13 cellular contexts compared by ENCODE assay signal in the genomic region with DNA sequence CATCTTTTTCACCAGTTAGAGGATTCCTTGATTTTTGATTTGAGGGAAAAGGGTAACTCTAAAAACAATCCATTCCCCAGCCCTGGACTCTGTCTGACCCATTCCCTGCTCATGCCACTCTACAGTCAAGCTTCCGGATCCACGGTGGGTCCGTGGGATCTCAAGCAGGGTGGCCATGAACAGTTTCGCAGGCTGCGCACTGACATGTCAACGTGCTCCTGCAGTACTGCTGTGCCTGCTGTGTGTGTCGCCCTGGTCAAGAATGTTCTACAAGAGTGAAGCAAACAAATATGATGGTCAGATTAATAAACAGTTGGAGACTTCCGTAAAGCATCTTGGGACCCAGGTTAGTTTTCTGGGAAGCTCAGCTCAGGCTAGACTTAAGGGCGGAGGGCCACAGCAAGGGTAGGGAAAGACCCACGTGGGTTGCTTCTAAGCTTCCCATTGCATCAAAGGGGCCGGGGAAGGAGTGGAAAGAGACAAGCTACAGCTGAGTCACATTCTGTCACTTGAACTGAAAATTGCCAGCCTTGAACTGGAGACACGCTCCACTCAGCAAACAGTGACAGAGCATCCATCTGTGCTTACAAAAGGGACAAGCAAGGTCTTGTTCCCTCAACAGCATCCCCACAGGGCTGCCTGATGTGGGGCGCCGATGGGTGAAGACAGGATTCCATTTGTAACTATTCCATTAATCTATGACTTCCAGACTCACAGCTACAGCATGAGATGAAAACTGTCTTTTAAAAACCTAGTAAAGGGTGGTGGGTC.
"Had no signal": no experiment of that assay in that cellular context is flagged by ENCODE, and none has a peak within 500 bp of the region (broad histone marks: within the 10 kb centered on the region; RNA-seq: fewer than 3 reads in every experiment).

No MANE protein-coding gene starts in this region.

- H3K4me2 ChIP-seq: neural progenitor cell had no signal

- H2AFZ ChIP-seq: neural progenitor cell, parathyroid adenoma had no signal

- H3K36me3 ChIP-seq: breast epithelium, neural progenitor cell had no signal

- H3K9me3 ChIP-seq: breast epithelium had no signal

- DNase-seq: activated CD4-positive, alpha-beta T cell treated with anti-CD3 and anti-CD28 coated beads, Interleukin-2, amount 10 ng/mL, durations not matched to agents 7 days and 5 days; activated CD8-positive, alpha-beta memory T cell treated with anti-CD3 and anti-CD28 coated beads, Interleukin-2, amount 50 U/mL, for 48 hours; activated T-cell treated with anti-CD3 and anti-CD28 coated beads, Interleukin-2, amount 50 U/mL, for 72 hours; aorta; naive B cell; retina; stimulated activated CD4-positive, alpha-beta T cell treated with anti-CD3 and anti-CD28 coated beads, Interleukin-2, amount 100 ng/mL, for 48 hours; stimulated activated naive CD4-positive, alpha-beta T cell had no signal

- H3K4me3 ChIP-seq: breast epithelium, lung, neural progenitor cell had no signal

- H3K27ac ChIP-seq: breast epithelium, neural progenitor cell, parathyroid adenoma had no signal

- H3K4me1 ChIP-seq: breast epithelium, neural progenitor cell, parathyroid adenoma had no signal

- H3K9ac ChIP-seq: neural progenitor cell, parathyroid adenoma had no signal

- H3K79me2 ChIP-seq: parathyroid adenoma had no signal

- H3K27me3 ChIP-seq: neural progenitor cell had no signal

- ATAC-seq: activated T-cell treated with anti-CD3 and anti-CD28 coated beads, Interleukin-2, amount 50 U/mL, for 72 hours; esophagus mucosa had no signal
